In the genomic region with DNA sequence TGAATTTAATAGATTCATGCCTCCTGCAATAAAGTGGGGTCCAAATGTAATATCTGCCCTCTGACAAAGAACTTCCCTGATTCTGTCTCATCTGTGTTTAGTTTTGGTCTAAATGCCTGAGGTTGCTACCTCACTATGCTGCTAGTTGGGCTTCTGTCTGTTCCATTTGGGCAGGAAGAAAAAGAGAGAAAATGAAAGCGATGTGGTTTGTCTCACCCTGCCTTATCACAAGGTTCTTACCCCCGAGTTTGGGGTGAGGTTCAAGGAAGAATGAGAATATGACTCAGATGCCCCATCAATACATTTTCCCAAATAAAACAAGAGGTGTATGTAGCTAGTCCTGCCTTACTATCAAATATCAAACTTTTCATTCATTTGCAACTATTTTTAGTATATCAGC, we compare ENCODE assay signal across 26 cellular contexts.
DNase-seq lines count a peak whose midpoint lies in the region; ATAC-seq and TF ChIP-seq lines count a peak whose summit lies in the region.
"Had no signal": no experiment of that assay in that cellular context is flagged by ENCODE, and none has a peak within 500 bp of the region (broad histone marks: within the 10 kb centered on the region; RNA-seq: fewer than 3 reads in every experiment).

No MANE protein-coding gene starts in this region.

- H3K27me3 Mint-ChIP-seq in activated T-cell treated with anti-CD3 and anti-CD28 coated beads, Interleukin-2, amount 50 U/mL, for 4 hours (ENCODE audit: low read depth) = no peaks in the 10 kb centered on the region
- peaks cover 3% of the 10 kb centered on the region for H3K27me3 Mint-ChIP-seq in GM23338 (ENCODE audit: insufficient read depth, low read depth, poor library complexity)
- H3K27me3 Mint-ChIP-seq in activated CD8-positive, alpha-beta T cell treated with anti-CD3 and anti-CD28 coated beads, Interleukin-2, amount 10 ng/mL, durations not matched to agents 7 days and 5 days (ENCODE audit: low read depth) = no peaks in the 10 kb centered on the region

- CTCF ChIA-PET in activated CD8-positive, alpha-beta T cell treated with anti-CD3 and anti-CD28 coated beads, Interleukin-2, amount 10 ng/mL, durations not matched to agents 7 days and 5 days (lab: Charles Lee) = no interaction called here
- CTCF ChIA-PET in A673 (lab: Charles Lee) = no interaction called here

- peak; percentile 82 to 96 for ATAC-seq in activated T-cell treated with anti-CD3 and anti-CD28 coated beads, Interleukin-2, amount 50 U/mL, for 4 hours
- ATAC-seq in GM23338 (no peak), HG03460 (IDR thresholded peaks at IDR 0.05; ENCODE audit: unreplicated experiment) (no peak)
- ATAC-seq in activated CD8-positive, alpha-beta T cell treated with anti-CD3 and anti-CD28 coated beads, Interleukin-2, amount 10 ng/mL, durations not matched to agents 7 days and 5 days = peak; percentile 79
- ATAC-seq: HepG2, left ventricle myocardium superior, mucosa of descending colon had no signal

- no peak overlapping the region for H2AK5ac ChIP-seq in mesenchymal stem cell (ENCODE audit: low read length, severe bottlenecking)

- no peak overlapping the region for H3K27ac ChIP-seq in GM23338 (ENCODE audit: low read depth)
- no peak overlapping the region for H3K27ac ChIP-seq in mesenchymal stem cell (ENCODE audit: low read length, poor library complexity, severe bottlenecking)
- no peak overlapping the region for H3K27ac ChIP-seq in A673 (ENCODE audit: low read depth, low read length, poor library complexity, severe bottlenecking)
- H3K27ac ChIP-seq: epithelial cell of prostate, hepatocyte, HL-60, prostate gland, RWPE1, vagina, WERI-Rb-1 had no signal

- no peaks in the 10 kb centered on the region for H3K9me3 Mint-ChIP-seq in activated T-cell treated with anti-CD3 and anti-CD28 coated beads, Interleukin-2, amount 50 U/mL, for 4 hours
- no peaks in the 10 kb centered on the region for H3K9me3 Mint-ChIP-seq in GM23338
- H3K9me3 Mint-ChIP-seq in activated CD8-positive, alpha-beta T cell treated with anti-CD3 and anti-CD28 coated beads, Interleukin-2, amount 10 ng/mL, durations not matched to agents 7 days and 5 days (ENCODE audit: insufficient read depth) = no peaks in the 10 kb centered on the region
- H3K9me3 Mint-ChIP-seq: activated CD4-positive, alpha-beta memory T cell treated with anti-CD3 and anti-CD28 coated beads, Interleukin-2, amount 10 ng/mL, durations not matched to agents 7 days and 5 days; T-helper 2 cell treated with Interferon-gamma antibody and Interleukin-4, amounts not matched to agents 5 μg/mL and 100 μg/mL, for 36 hours had no signal

- H2BK5ac ChIP-seq in mesenchymal stem cell (ENCODE audit: low read depth, low read length, poor library complexity, severe bottlenecking) = no peak overlapping the region

- no peak overlapping the region for H3K4ac ChIP-seq in mesenchymal stem cell (ENCODE audit: low read depth in 1 of 2, low read length in 2 of 2)

- H3K4me3 Mint-ChIP-seq in activated T-cell treated with anti-CD3 and anti-CD28 coated beads, Interleukin-2, amount 50 U/mL, for 4 hours = no peak overlapping the region
- H3K4me3 Mint-ChIP-seq in GM23338 = no peak overlapping the region
- no peak overlapping the region for H3K4me3 Mint-ChIP-seq in activated CD8-positive, alpha-beta T cell treated with anti-CD3 and anti-CD28 coated beads, Interleukin-2, amount 10 ng/mL, durations not matched to agents 7 days and 5 days
- H3K4me3 Mint-ChIP-seq: activated CD4-positive, alpha-beta memory T cell treated with anti-CD3 and anti-CD28 coated beads, Interleukin-2, amount 10 ng/mL, durations not matched to agents 7 days and 5 days; T-helper 2 cell treated with Interferon-gamma antibody and Interleukin-4, amounts not matched to agents 5 μg/mL and 100 μg/mL, for 36 hours had no signal

- H4K20me1 ChIP-seq in GM23338 (replicated peaks; ENCODE audit: insufficient read depth) = no peaks in the 10 kb centered on the region

- DNase-seq in activated T-cell treated with anti-CD3 and anti-CD28 coated beads, Interleukin-2, amount 50 U/mL, for 4 hours = no peak
- no peak for DNase-seq in activated T-cell treated with anti-CD3 and anti-CD28 coated beads for 4 hours
- no peak for DNase-seq in GM23338 (ENCODE audit: low spot score)
- DNase-seq in activated CD8-positive, alpha-beta T cell treated with anti-CD3 and anti-CD28 coated beads, Interleukin-2, amount 10 ng/mL, durations not matched to agents 7 days and 5 days = peak; percentile 32
- no peak for DNase-seq in mesenchymal stem cell
- DNase-seq in NCI-H345 (lab: John Stamatoyannopoulos, UW) = no peak
- no peak for DNase-seq in A673 (ENCODE audit: low spot score)
- DNase-seq: activated CD4-positive, alpha-beta memory T cell treated with anti-CD3 and anti-CD28 coated beads, Interleukin-2, amount 10 ng/mL, durations not matched to agents 7 days and 5 days; C1 segment of cervical spinal cord; caudate nucleus; left ventricle myocardium superior; mucosa of descending colon; NCI-H1417; NCI-H2107; NCI-H510A; SK-N-SH; WERI-Rb-1 had no signal

- H4K91ac ChIP-seq in mesenchymal stem cell (ENCODE audit: low read length) = no peak overlapping the region

- H3K14ac ChIP-seq in mesenchymal stem cell (ENCODE audit: low read length in 2 of 2) = no peak overlapping the region

- TF ChIP-seq CTCF in GM23338 (conservative IDR thresholded peaks at IDR 0.05; ENCODE audit: low read depth in 2 of 2) (no peak), A673 (conservative IDR thresholded peaks at IDR 0.05; ENCODE audit: low read depth, low read length) (no peak)

- H3K4me1 Mint-ChIP-seq in activated T-cell treated with anti-CD3 and anti-CD28 coated beads, Interleukin-2, amount 50 U/mL, for 4 hours (ENCODE audit: low read depth) = peaks cover 16% of the 10 kb centered on the region
- peaks cover 8% of the 10 kb centered on the region; the same call in 2 of the 3 replicates for H3K4me1 Mint-ChIP-seq in GM23338
- peaks cover 9% of the 10 kb centered on the region for H3K4me1 Mint-ChIP-seq in activated CD8-positive, alpha-beta T cell treated with anti-CD3 and anti-CD28 coated beads, Interleukin-2, amount 10 ng/mL, durations not matched to agents 7 days and 5 days (ENCODE audit: low read depth)

- no peak overlapping the region for H3K4me2 ChIP-seq in GM23338
- H3K4me2 ChIP-seq in mesenchymal stem cell (ENCODE audit: low read length, poor library complexity, severe bottlenecking) = no peak overlapping the region
- H3K4me2 ChIP-seq: hepatocyte, SK-N-SH had no signal

- H2BK15ac ChIP-seq in mesenchymal stem cell (ENCODE audit: low read depth, poor library complexity, severe bottlenecking) = no peak overlapping the region

- no peak overlapping the region for H3K4me3 ChIP-seq in GM23338
- H3K4me3 ChIP-seq in mesenchymal stem cell (ENCODE audit: insufficient read depth in 1 of 2, low read depth in 1 of 2, low read length in 2 of 2) = no peak overlapping the region
- no peak overlapping the region for H3K4me3 ChIP-seq in A673 (ENCODE audit: low read depth, low read length, poor library complexity, severe bottlenecking)
- H3K4me3 ChIP-seq: hepatocyte, mucosa of descending colon, prostate gland, vagina had no signal

- no peak overlapping the region for H3K23ac ChIP-seq in mesenchymal stem cell (ENCODE audit: low read length in 2 of 2)

- no peaks in the 10 kb centered on the region for H3K79me1 ChIP-seq in mesenchymal stem cell (replicated peaks; ENCODE audit: low read length, poor library complexity, severe bottlenecking)

- H3K9me3 ChIP-seq in mesenchymal stem cell (ENCODE audit: control insufficient read depth, low read length) (no peaks in the 10 kb centered on the region), A673 (ENCODE audit: low read depth, low read length, poor library complexity, severe bottlenecking) (no peaks in the 10 kb centered on the region)
- H3K9me3 ChIP-seq: mucosa of descending colon, prostate gland, SK-N-SH, vagina had no signal

- H3K9me2 ChIP-seq in GM23338 (ENCODE audit: insufficient read depth) = no peaks in the 10 kb centered on the region
- H3K9me2 ChIP-seq: SK-N-SH had no signal

- H3K18ac ChIP-seq in mesenchymal stem cell (ENCODE audit: low read depth in 1 of 2, low read length in 2 of 2) = no peak overlapping the region

- no peaks in the 10 kb centered on the region for H3K27me3 ChIP-seq in GM23338 (ENCODE audit: insufficient read depth)
- no peaks in the 10 kb centered on the region for H3K27me3 ChIP-seq in mesenchymal stem cell (ENCODE audit: control insufficient read depth in 1 of 2, insufficient read depth in 1 of 2, low read length in 2 of 2)
- peaks cover 2% of the 10 kb centered on the region for H3K27me3 ChIP-seq in A673 (replicated peaks; ENCODE audit: insufficient read depth, low read depth, low read length, poor library complexity)
- H3K27me3 ChIP-seq: hepatocyte, vagina had no signal

- H3K4me1 ChIP-seq in GM23338 (ENCODE audit: insufficient read depth) (no peaks in the 10 kb centered on the region), mesenchymal stem cell (ENCODE audit: control insufficient read depth, insufficient read depth, low read depth, low read length) (no peaks in the 10 kb centered on the region), A673 (ENCODE audit: insufficient read depth, low read length, poor library complexity, severe bottlenecking) (no peaks in the 10 kb centered on the region)
- H3K4me1 ChIP-seq: prostate gland, vagina had no signal

- peak overlapping the region; percentile 5 for H3K9ac ChIP-seq in mesenchymal stem cell (ENCODE audit: low read length)
- H3K9ac ChIP-seq: SK-N-SH had no signal

- BruUV-seq in A673 (replicated peaks; lab: Mats Ljungman, UMichigan) = no TSS peak

- H4K8ac ChIP-seq in mesenchymal stem cell (ENCODE audit: low read length) = no peak overlapping the region

- H3F3A ChIP-seq in GM23338 (replicated peaks; ENCODE audit: low read depth) = no peaks in the 10 kb centered on the region

- intact Hi-C loops in A673 (cut with micrococcal nuclease; ENCODE audit: unreplicated experiment) = no loop called here

- no peaks in the 10 kb centered on the region for H3K79me2 ChIP-seq in GM23338 (replicated peaks; ENCODE audit: insufficient read depth)
- H3K79me2 ChIP-seq: hepatocyte had no signal

- no peaks in the 10 kb centered on the region for H3K36me3 ChIP-seq in GM23338 (ENCODE audit: insufficient read depth)
- H3K36me3 ChIP-seq in mesenchymal stem cell (ENCODE audit: control insufficient read depth in 1 of 2, insufficient read depth in 2 of 2, low read depth in 1 of 2, low read length in 2 of 2) = no peaks in the 10 kb centered on the region
- H3K36me3 ChIP-seq in A673 (ENCODE audit: insufficient read depth, low read length, poor library complexity, severe bottlenecking) = no peaks in the 10 kb centered on the region
- H3K36me3 ChIP-seq: prostate gland, vagina, WERI-Rb-1 had no signal

- WGBS in mesenchymal stem cell = no CpG with 5 or more reads among the region's 2 CpGs

- POLR2A ChIA-PET in activated CD8-positive, alpha-beta T cell treated with anti-CD3 and anti-CD28 coated beads, Interleukin-2, amount 10 ng/mL, durations not matched to agents 7 days and 5 days (lab: Charles Lee) = no interaction called here
- POLR2A ChIA-PET in A673 (lab: Charles Lee; ENCODE audit: low non-redundant PET) = no interaction called here

- H3K36me3 Mint-ChIP-seq in activated T-cell treated with anti-CD3 and anti-CD28 coated beads, Interleukin-2, amount 50 U/mL, for 4 hours (ENCODE audit: insufficient read depth) = no peaks in the 10 kb centered on the region
- no peaks in the 10 kb centered on the region for H3K36me3 Mint-ChIP-seq in GM23338 (ENCODE audit: low read depth)
- H3K36me3 Mint-ChIP-seq in activated CD8-positive, alpha-beta T cell treated with anti-CD3 and anti-CD28 coated beads, Interleukin-2, amount 10 ng/mL, durations not matched to agents 7 days and 5 days (ENCODE audit: low read depth) = no peaks in the 10 kb centered on the region

- no peak overlapping the region for H2BK12ac ChIP-seq in mesenchymal stem cell (ENCODE audit: low read length in 2 of 2)

- H2AFZ ChIP-seq in GM23338 (peak overlapping the region; percentile 24; the same call in 1 of the 2 replicates), mesenchymal stem cell (ENCODE audit: low read depth, low read length) (no peak overlapping the region)
- H2AFZ ChIP-seq: hepatocyte had no signal

- H2BK120ac ChIP-seq in mesenchymal stem cell (ENCODE audit: low read depth, low read length) = no peak overlapping the region

- H3K27ac Mint-ChIP-seq in GM23338 = no peak overlapping the region
- no peak overlapping the region for H3K27ac Mint-ChIP-seq in activated CD8-positive, alpha-beta T cell treated with anti-CD3 and anti-CD28 coated beads, Interleukin-2, amount 10 ng/mL, durations not matched to agents 7 days and 5 days
- H3K27ac Mint-ChIP-seq: activated CD4-positive, alpha-beta memory T cell treated with anti-CD3 and anti-CD28 coated beads, Interleukin-2, amount 10 ng/mL, durations not matched to agents 7 days and 5 days; T-helper 2 cell treated with Interferon-gamma antibody and Interleukin-4, amounts not matched to agents 5 μg/mL and 100 μg/mL, for 36 hours had no signal

Comparison
In these comparisons a context has a peak if more than half of its experiments do, and no peak if none do; other contexts are left out.
1. ATAC-seq: peak in activated T-cell treated with anti-CD3 and anti-CD28 coated beads, Interleukin-2, amount 50 U/mL, for 4 hours (2 of 2) and activated CD8-positive, alpha-beta T cell treated with anti-CD3 and anti-CD28 coated beads, Interleukin-2, amount 10 ng/mL, durations not matched to agents 7 days and 5 days (single experiment); none in GM23338 (single experiment) and HG03460 (single experiment).